Comparison of ENCODE assay signal across 12 cellular contexts in genomic region chr17:82234211-82235055, GRCh38. TPM values are rescaled to one million over a fixed set of nuclear protein-coding genes. Genes with fewer than 3 reads are reported as not detected.
DNase-seq lines count a peak whose midpoint lies in the region; ATAC-seq and TF ChIP-seq lines count a peak whose summit lies in the region.
"Had no signal": no experiment of that assay in that cellular context is flagged by ENCODE, and none has a peak within 500 bp of the region (broad histone marks: within the 10 kb centered on the region; RNA-seq: fewer than 3 reads in every experiment).

No MANE protein-coding gene starts in this region.

- H3K36me3 Mint-ChIP-seq in type B pancreatic cell: no peaks in the 10 kb centered on the region
- H3K36me3 Mint-ChIP-seq in endothelial cell (ENCODE audit: low read depth, unreplicated experiment): no peaks in the 10 kb centered on the region
- peaks cover 2% of the 10 kb centered on the region for H3K36me3 Mint-ChIP-seq in chondrocyte (ENCODE audit: low read depth)

- peak overlapping the region; percentile 75 for H3K4me3 Mint-ChIP-seq in type B pancreatic cell
- H3K4me3 Mint-ChIP-seq in endothelial cell (ENCODE audit: unreplicated experiment): no peak overlapping the region
- H3K4me3 Mint-ChIP-seq in chondrocyte (ENCODE audit: unreplicated experiment): no peak overlapping the region

- H3K79me1 ChIP-seq in mesenchymal stem cell (replicated peaks; ENCODE audit: low read length, poor library complexity, severe bottlenecking): peaks cover 12% of the 10 kb centered on the region

- H2BK5ac ChIP-seq in mesenchymal stem cell (ENCODE audit: low read depth, low read length, poor library complexity, severe bottlenecking): no peak overlapping the region

- H3K27ac Mint-ChIP-seq in type B pancreatic cell (peak overlapping the region; percentile 91), endothelial cell (ENCODE audit: unreplicated experiment) (no peak overlapping the region), chondrocyte (ENCODE audit: unreplicated experiment) (no peak overlapping the region)

- no peak overlapping the region for H3K18ac ChIP-seq in mesenchymal stem cell (ENCODE audit: low read depth in 1 of 2, low read length in 2 of 2)

- H3K4me2 ChIP-seq in mesenchymal stem cell (ENCODE audit: low read length, poor library complexity, severe bottlenecking): peak overlapping the region; percentile 15

- H2BK12ac ChIP-seq in mesenchymal stem cell (ENCODE audit: low read length in 2 of 2): peak overlapping the region in 1 of 2 experiments; percentile 31

- no peak overlapping the region for H3K4ac ChIP-seq in mesenchymal stem cell (ENCODE audit: low read depth in 1 of 2, low read length in 2 of 2)

- no peak for ATAC-seq in GM18517 (IDR thresholded peaks at IDR 0.05; ENCODE audit: unreplicated experiment)
- ATAC-seq: left lung had no signal

- H3K4me1 Mint-ChIP-seq in type B pancreatic cell (ENCODE audit: unreplicated experiment) (peaks cover 11% of the 10 kb centered on the region), endothelial cell (ENCODE audit: unreplicated experiment) (peaks cover 9% of the 10 kb centered on the region), chondrocyte (ENCODE audit: low read depth) (peaks cover 51% of the 10 kb centered on the region)

- H3K27me3 Mint-ChIP-seq in type B pancreatic cell (peaks cover 4% of the 10 kb centered on the region), endothelial cell (ENCODE audit: unreplicated experiment) (peaks cover 5% of the 10 kb centered on the region), chondrocyte (ENCODE audit: low read depth) (no peaks in the 10 kb centered on the region)

- peaks cover 24% of the 10 kb centered on the region for H3K36me3 ChIP-seq in cardiac muscle cell
- no peaks in the 10 kb centered on the region for H3K36me3 ChIP-seq in right atrium auricular region
- H3K36me3 ChIP-seq in mesenchymal stem cell (ENCODE audit: control insufficient read depth in 1 of 2, insufficient read depth in 2 of 2, low read depth in 1 of 2, low read length in 2 of 2): peaks cover 21 to 55% of the 10 kb centered on the region in 2 experiments

- CTCF ChIA-PET in RWPE1 (lab: Yijun Ruan, JAX): interaction anchor here (1.1 kb wide), 1 partner anchor 204 kb away, joined by 4 read pairs; no protein-coding TSS in a partner anchor

- H2BK120ac ChIP-seq in mesenchymal stem cell (ENCODE audit: low read depth, low read length): no peak overlapping the region

- H3K27me3 ChIP-seq in cardiac muscle cell (no peaks in the 10 kb centered on the region), right atrium auricular region (no peaks in the 10 kb centered on the region), mesenchymal stem cell (ENCODE audit: control insufficient read depth in 1 of 2, insufficient read depth in 1 of 2, low read length in 2 of 2) (no peaks in the 10 kb centered on the region)
- H3K27me3 ChIP-seq: left lung had no signal

- H3K9me3 ChIP-seq in cardiac muscle cell (ENCODE audit: low read depth) (no peaks in the 10 kb centered on the region), right atrium auricular region (no peaks in the 10 kb centered on the region), mesenchymal stem cell (ENCODE audit: control insufficient read depth, low read length) (no peaks in the 10 kb centered on the region)
- H3K9me3 ChIP-seq: left lung, sigmoid colon had no signal

- POLR2A ChIA-PET in RWPE1 (lab: Yijun Ruan, JAX; ENCODE audit: low non-redundant PET): interaction anchor here (0.8 to 1.0 kb wide), 2 partner anchors 33 to 58 kb away, joined by 3 to 5 read pairs; no protein-coding TSS in a partner anchor

- 78% methylated on average over 26 of the region's 26 CpGs for WGBS in mesenchymal stem cell

- peak overlapping the region in 1 of 2 experiments; percentile 53 for H3K14ac ChIP-seq in mesenchymal stem cell (ENCODE audit: low read length in 2 of 2)

- H2AFZ ChIP-seq in mesenchymal stem cell (ENCODE audit: low read depth, low read length): no peak overlapping the region

- peak overlapping the region in 1 of 2 experiments; percentile 60 for H3K23ac ChIP-seq in mesenchymal stem cell (ENCODE audit: low read length in 2 of 2)

- H3K27ac ChIP-seq in cardiac muscle cell (peak overlapping the region; percentile 63), right atrium auricular region (no peak overlapping the region), RWPE1 (peak overlapping the region; percentile 99), mesenchymal stem cell (ENCODE audit: low read length, poor library complexity, severe bottlenecking) (peak overlapping the region; percentile 16)

- no peak overlapping the region for H2BK15ac ChIP-seq in mesenchymal stem cell (ENCODE audit: low read depth, poor library complexity, severe bottlenecking)

- H3K9me3 Mint-ChIP-seq in type B pancreatic cell (no peaks in the 10 kb centered on the region), endothelial cell (ENCODE audit: unreplicated experiment) (no peaks in the 10 kb centered on the region), chondrocyte (ENCODE audit: low read depth) (no peaks in the 10 kb centered on the region)

- DNase-seq in cardiac muscle cell (ENCODE audit: low read depth in 1 of 2, low spot score in 1 of 2) (no peak), right atrium auricular region (ENCODE audit: low spot score) (no peak), RWPE1 (ENCODE audit: low spot score) (no peak), mesenchymal stem cell (no peak), type B pancreatic cell (ENCODE audit: extremely low spot score, unreplicated experiment) (no peak), endothelial cell (ENCODE audit: low spot score) (no peak), chondrocyte (ENCODE audit: low spot score) (no peak)
- DNase-seq: activated T-cell treated with anti-CD3 and anti-CD28 coated beads, Interleukin-2, amount 50 U/mL, for 48 hours; NCI-H146 had no signal

- TF ChIP-seq CTCF in cardiac muscle cell (IDR thresholded peaks at IDR 0.05; ENCODE audit: low read depth, low read length) (no peak), right atrium auricular region (IDR thresholded peaks at IDR 0.05) (no peak), RWPE1 (conservative IDR thresholded peaks at IDR 0.05; ENCODE audit: low read depth) (no peak), type B pancreatic cell (conservative IDR thresholded peaks at IDR 0.05) (no peak), endothelial cell (IDR thresholded peaks at IDR 0.05; ENCODE audit: unreplicated experiment) (no peak), chondrocyte (IDR thresholded peaks at IDR 0.05) (no peak)

- peaks cover 46% of the 10 kb centered on the region for H3K4me1 ChIP-seq in cardiac muscle cell (ENCODE audit: low read depth)
- peaks cover 0 to 74% of the 10 kb centered on the region in 2 donors for H3K4me1 ChIP-seq in right atrium auricular region
- peaks cover 90% of the 10 kb centered on the region for H3K4me1 ChIP-seq in mesenchymal stem cell (ENCODE audit: control insufficient read depth, insufficient read depth, low read depth, low read length)

- no peak overlapping the region for H2AK5ac ChIP-seq in mesenchymal stem cell (ENCODE audit: low read length, severe bottlenecking)

- no peak overlapping the region for H4K91ac ChIP-seq in mesenchymal stem cell (ENCODE audit: low read length)

- H4K8ac ChIP-seq in mesenchymal stem cell (ENCODE audit: low read length): peak overlapping the region; percentile 8

- H3K4me3 ChIP-seq in cardiac muscle cell: no peak overlapping the region
- no peak overlapping the region for H3K4me3 ChIP-seq in right atrium auricular region
- no peak overlapping the region for H3K4me3 ChIP-seq in mesenchymal stem cell (ENCODE audit: insufficient read depth in 1 of 2, low read depth in 1 of 2, low read length in 2 of 2)
- H3K4me3 ChIP-seq: left lung, sigmoid colon had no signal

- H3K9ac ChIP-seq in mesenchymal stem cell (ENCODE audit: low read length): no peak overlapping the region

RNA-seq across cellular contexts. Expression of gene SLC16A3, which starts 5.6 kb away (rescaled TPM):
- total RNA-seq in cardiac muscle cell (313 and 327 TPM in 2 replicates), right atrium auricular region (10 to 100 TPM in 1 of 2 donors, 1 to 10 TPM in 1; 5.0 to 19.5 TPM), type B pancreatic cell (ENCODE audit: low replicate concordance) (27.8 and 29.8 TPM in 2 replicates), endothelial cell (ENCODE audit: unreplicated experiment) (76.2 TPM), chondrocyte (53.3 to 206 TPM (median 189 TPM) in 3 replicates)
- 55.6 and 63.2 TPM in 2 replicates for polyA plus RNA-seq in cardiac muscle cell
- polyA plus RNA-seq in mesenchymal stem cell (2013, experiment 1 of 2): 217 TPM
- 200 TPM for polyA plus RNA-seq in mesenchymal stem cell (2013, experiment 2 of 2)

RNA-seq across cellular contexts. Expression of gene CCDC57, which starts 21.8 kb away (rescaled TPM):
- 28.3 and 46.2 TPM in 2 replicates for total RNA-seq in cardiac muscle cell
- 53.5 and 56.0 TPM in 2 replicates for polyA plus RNA-seq in cardiac muscle cell
- total RNA-seq in right atrium auricular region: 1 to 10 TPM; 5.1 to 7.4 TPM
- polyA plus RNA-seq in mesenchymal stem cell (2013, experiment 1 of 2): 20.2 TPM
- polyA plus RNA-seq in mesenchymal stem cell (2013, experiment 2 of 2): 19.0 TPM
- 33.5 and 58.7 TPM in 2 replicates for total RNA-seq in type B pancreatic cell (ENCODE audit: low replicate concordance)
- 37.2 TPM for total RNA-seq in endothelial cell (ENCODE audit: unreplicated experiment)
- total RNA-seq in chondrocyte: 23.5 to 39.8 TPM (median 24.1 TPM) in 3 replicates

RNA-seq across cellular contexts. Expression of gene CSNK1D, which starts 39.1 kb away (rescaled TPM):
- total RNA-seq in cardiac muscle cell (40.3 and 53.1 TPM in 2 replicates), right atrium auricular region (10 to 100 TPM; 31.3 to 32.9 TPM), type B pancreatic cell (ENCODE audit: low replicate concordance) (176 and 184 TPM in 2 replicates), endothelial cell (ENCODE audit: unreplicated experiment) (149 TPM), chondrocyte (93.0 to 94.5 TPM (median 93.9 TPM) in 3 replicates)
- polyA plus RNA-seq in cardiac muscle cell: 106 and 134 TPM in 2 replicates
- polyA plus RNA-seq in mesenchymal stem cell (2013, experiment 1 of 2): 100 TPM
- 98.8 TPM for polyA plus RNA-seq in mesenchymal stem cell (2013, experiment 2 of 2)

Comparison
In these comparisons a context has a peak if more than half of its experiments do, and no peak if none do; other contexts are left out.
1. H3K27ac ChIP-seq: peak in cardiac muscle cell (single experiment), RWPE1 (single experiment) and mesenchymal stem cell (single experiment); none in right atrium auricular region (0 of 2).